ENCODE assay signal across 8 cellular contexts in genomic region chr2:174344716-174345472, GRCh38. TPM values are rescaled to one million over a fixed set of nuclear protein-coding genes. Genes with fewer than 3 reads are reported as not detected.
DNase-seq lines count a peak whose midpoint lies in the region; ATAC-seq, FAIRE-seq and TF ChIP-seq lines count a peak whose summit lies in the region.

No MANE protein-coding gene starts in this region.

- peak; percentile 55 for TF ChIP-seq CTCF in 22Rv1 (IDR thresholded peaks at IDR 0.05)
- peak; percentile 22; the same call in 1 of the 3 replicates for TF ChIP-seq CTCF in GM12872 (IDR thresholded peaks at IDR 0.05; ENCODE audit: insufficient read depth, low read depth, low read length)
- TF ChIP-seq CTCF in Caco-2 (IDR thresholded peaks at IDR 0.05; ENCODE audit: insufficient read depth in 1 of 2, low read depth in 1 of 2, low read length in 1 of 2, severe bottlenecking in 1 of 2, unreplicated experiment in 1 of 2): peak in 1 of 2 experiments; percentile 38

- no peaks in the 10 kb centered on the region for H3K9me3 Mint-ChIP-seq in Caco-2 (ENCODE audit: unreplicated experiment)

- H3K36me3 ChIP-seq in Caco-2 (ENCODE audit: control insufficient read depth, insufficient read depth, low read length): no peaks in the 10 kb centered on the region

- DNase-seq in NCI-H69 (lab: John Stamatoyannopoulos, UW) (peak; percentile 42), epithelial cell of prostate (ENCODE audit: low read depth, low spot score) (peak; percentile 12), urothelium cell line (ENCODE audit: low spot score) (peak; percentile 32), germinal center (ENCODE audit: low spot score) (no peak), Caco-2 (no peak)

- CTCF ChIA-PET in Caco-2 (lab: Charles Lee): interaction anchor here (0.6 to 1.0 kb wide), 4 partner anchors 13 to 943 kb away, joined by 4 read pairs; partner anchors contain the start of gene SP3

- H3K4me3 Mint-ChIP-seq in Caco-2 (ENCODE audit: unreplicated experiment): no peak overlapping the region

- BruUV-seq in Caco-2 (replicated peaks; lab: Mats Ljungman, UMichigan): no TSS peak

- no peak for FAIRE-seq in urothelium cell line (lab: Jason Lieb, UNC)

- peaks cover 17% of the 10 kb centered on the region for H3K36me3 Mint-ChIP-seq in Caco-2 (ENCODE audit: insufficient read depth, unreplicated experiment)

- ATAC-seq in HG03159 (IDR thresholded peaks at IDR 0.05; ENCODE audit: unreplicated experiment): no peak

- no peaks in the 10 kb centered on the region for H3K4me1 ChIP-seq in Caco-2

- H3K9me3 ChIP-seq in Caco-2: no peaks in the 10 kb centered on the region

- no peak overlapping the region for H3K4me3 ChIP-seq in Caco-2 (ENCODE audit: low read depth, low read length)

- peaks cover 6% of the 10 kb centered on the region for H3K27me3 Mint-ChIP-seq in Caco-2 (ENCODE audit: insufficient read depth, unreplicated experiment)

- H3K27ac ChIP-seq in 22Rv1 (no peak overlapping the region), epithelial cell of prostate (no peak overlapping the region)

- H3K27ac Mint-ChIP-seq in Caco-2 (ENCODE audit: unreplicated experiment): no peak overlapping the region

- POLR2A ChIA-PET in Caco-2 (lab: Charles Lee): interaction anchor here (0.6 kb wide), 1 partner anchor 69 kb away, joined by 3 read pairs; no protein-coding TSS in a partner anchor

- peaks cover 6% of the 10 kb centered on the region for H3K4me1 Mint-ChIP-seq in Caco-2 (ENCODE audit: low read depth, unreplicated experiment)

- no peaks in the 10 kb centered on the region; the same call in 1 of the 2 replicates for H3K27me3 ChIP-seq in Caco-2 (replicated peaks; ENCODE audit: control insufficient read depth, insufficient read depth, low read length)

- intact Hi-C loops in Caco-2 (cut with micrococcal nuclease; ENCODE audit: unreplicated experiment): loop anchor here (5.0 to 10.0 kb wide), 3 partner anchors 100 to 270 kb away; no protein-coding TSS in a partner anchor

RNA-seq across cellular contexts. Expression of gene SP9, which starts 10.1 kb away (rescaled TPM):
- total RNA-seq in Caco-2 (2022): 2.9 TPM in 2 replicates

RNA-seq across cellular contexts. Expression of gene SCRN3, which starts 50.6 kb away (rescaled TPM):
- 23.6 and 26.4 TPM in 2 replicates for total RNA-seq in Caco-2 (2022)

Comparison
In these comparisons a context has a peak if more than half of its experiments do, and no peak if none do; other contexts are left out.
1. DNase-seq: peak in NCI-H69 (single experiment), epithelial cell of prostate (single experiment) and urothelium cell line (single experiment); none in germinal center (single experiment) and Caco-2 (0 of 2).